ENCODE assay signal across 12 cellular contexts in genomic region chr2:42877532-42877931, GRCh38.
"Had no signal": no experiment of that assay in that cellular context is flagged by ENCODE, and none has a peak within 500 bp of the region (broad histone marks: within the 10 kb centered on the region; RNA-seq: fewer than 3 reads in every experiment).

No MANE protein-coding gene starts in this region.

- DNase-seq: activated CD4-positive, alpha-beta T cell treated with anti-CD3 and anti-CD28 coated beads, Interleukin-2, amount 50 U/mL, for 1 hour; activated naive CD8-positive, alpha-beta T cell treated with anti-CD3 and anti-CD28 coated beads, Interleukin-2, amount 10 ng/mL, durations not matched to agents 7 days and 5 days; activated T-cell treated with anti-CD3 and anti-CD28 coated beads, Interleukin-2, amount 50 U/mL, for 4 hours; aorta; colonic mucosa; gastrocnemius medialis; hippocampal formation; kidney glomerular epithelial cell; nephron progenitor cell; psoas muscle; thyroid gland had no signal

- FAIRE-seq: endothelial cell of umbilical vein had no signal

- ATAC-seq: activated T-cell treated with anti-CD3 and anti-CD28 coated beads, Interleukin-2, amount 50 U/mL, for 4 hours; gastrocnemius medialis; psoas muscle had no signal

- H3K27ac ChIP-seq: colonic mucosa had no signal

- H3K36me3 ChIP-seq: colonic mucosa, gastrocnemius medialis, thyroid gland had no signal

- H3K27me3 ChIP-seq: colonic mucosa, gastrocnemius medialis, thyroid gland had no signal

- H3K4me1 ChIP-seq: colonic mucosa had no signal

- H3K9me3 ChIP-seq: colonic mucosa, gastrocnemius medialis, psoas muscle, thyroid gland had no signal

- H3K4me3 ChIP-seq: colonic mucosa, gastrocnemius medialis, psoas muscle, thyroid gland had no signal
